8 cellular contexts compared by ENCODE assay signal in genomic region chr5:107058239-107058638, GRCh38.
"Had no signal": no experiment of that assay in that cellular context is flagged by ENCODE, and none has a peak within 500 bp of the region (broad histone marks: within the 10 kb centered on the region; RNA-seq: fewer than 3 reads in every experiment).

No MANE protein-coding gene starts in this region.

- H3K36me3 ChIP-seq: stomach had no signal

- H3K4me3 ChIP-seq: stomach had no signal

- H3K27me3 ChIP-seq: stomach had no signal

- ATAC-seq: left lobe of liver had no signal

- DNase-seq: activated CD4-positive, alpha-beta T cell treated with anti-CD3 and anti-CD28 coated beads, Interleukin-2, amount 50 U/mL, for 1 hour; activated CD4-positive, CD25-positive, alpha-beta regulatory T cell; islet precursor cell; mesendoderm; small intestine; stomach; T-helper 2 cell had no signal

- H3K27ac ChIP-seq: stomach had no signal

- H3K9me3 ChIP-seq: stomach had no signal

- H3K4me1 ChIP-seq: stomach had no signal
